ENCODE assay signal across 1 cellular context in genomic region chr2:10327896-10328666, GRCh38.
TF ChIP-seq lines count a peak whose summit lies in the region.

No MANE protein-coding gene starts in this region.

TF ChIP-seq in GM12878, 131 proteins besides CTCF, POLR2A, EP300 and RAD21:
- TF ChIP-seq, protein P1, sequence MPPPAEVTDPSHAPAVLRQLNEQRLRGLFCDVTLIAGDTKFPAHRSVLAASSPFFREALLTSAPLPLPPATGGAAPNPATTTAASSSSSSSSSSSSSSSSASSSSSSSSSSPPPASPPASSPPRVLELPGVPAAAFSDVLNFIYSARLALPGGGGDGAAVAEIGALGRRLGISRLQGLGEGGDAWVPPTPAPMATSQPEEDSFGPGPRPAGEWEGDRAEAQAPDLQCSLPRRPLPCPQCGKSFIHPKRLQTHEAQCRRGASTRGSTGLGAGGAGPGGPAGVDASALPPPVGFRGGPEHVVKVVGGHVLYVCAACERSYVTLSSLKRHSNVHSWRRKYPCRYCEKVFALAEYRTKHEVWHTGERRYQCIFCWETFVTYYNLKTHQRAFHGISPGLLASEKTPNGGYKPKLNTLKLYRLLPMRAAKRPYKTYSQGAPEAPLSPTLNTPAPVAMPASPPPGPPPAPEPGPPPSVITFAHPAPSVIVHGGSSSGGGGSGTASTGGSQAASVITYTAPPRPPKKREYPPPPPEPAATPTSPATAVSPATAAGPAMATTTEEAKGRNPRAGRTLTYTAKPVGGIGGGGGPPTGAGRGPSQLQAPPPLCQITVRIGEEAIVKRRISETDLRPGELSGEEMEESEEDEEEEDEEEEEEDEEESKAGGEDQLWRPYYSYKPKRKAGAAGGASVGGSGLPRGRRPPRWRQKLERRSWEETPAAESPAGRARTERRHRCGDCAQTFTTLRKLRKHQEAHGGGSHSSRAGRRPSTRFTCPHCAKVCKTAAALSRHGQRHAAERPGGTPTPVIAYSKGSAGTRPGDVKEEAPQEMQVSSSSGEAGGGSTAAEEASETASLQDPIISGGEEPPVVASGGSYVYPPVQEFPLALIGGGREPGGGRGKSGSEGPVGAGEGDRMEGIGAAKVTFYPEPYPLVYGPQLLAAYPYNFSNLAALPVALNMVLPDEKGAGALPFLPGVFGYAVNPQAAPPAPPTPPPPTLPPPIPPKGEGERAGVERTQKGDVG (CRISPR knock-in tag; IDR thresholded peaks at IDR 0.05), result no peak
- TF ChIP-seq, protein P2, sequence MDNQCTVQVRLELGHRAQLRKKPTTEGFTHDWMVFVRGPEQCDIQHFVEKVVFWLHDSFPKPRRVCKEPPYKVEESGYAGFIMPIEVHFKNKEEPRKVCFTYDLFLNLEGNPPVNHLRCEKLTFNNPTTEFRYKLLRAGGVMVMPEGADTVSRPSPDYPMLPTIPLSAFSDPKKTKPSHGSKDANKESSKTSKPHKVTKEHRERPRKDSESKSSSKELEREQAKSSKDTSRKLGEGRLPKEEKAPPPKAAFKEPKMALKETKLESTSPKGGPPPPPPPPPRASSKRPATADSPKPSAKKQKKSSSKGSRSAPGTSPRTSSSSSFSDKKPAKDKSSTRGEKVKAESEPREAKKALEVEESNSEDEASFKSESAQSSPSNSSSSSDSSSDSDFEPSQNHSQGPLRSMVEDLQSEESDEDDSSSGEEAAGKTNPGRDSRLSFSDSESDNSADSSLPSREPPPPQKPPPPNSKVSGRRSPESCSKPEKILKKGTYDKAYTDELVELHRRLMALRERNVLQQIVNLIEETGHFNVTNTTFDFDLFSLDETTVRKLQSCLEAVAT (IDR thresholded peaks at IDR 0.05), result no peak
- no peak for TF ChIP-seq CEBPB (IDR thresholded peaks at IDR 0.05; ENCODE audit: borderline replicate concordance in 1 of 2, low read depth in 2 of 2, low read length in 2 of 2)
- TF ChIP-seq POLR2AphosphoS5 (IDR thresholded peaks at IDR 0.05; ENCODE audit: low read length), result no peak
- no peak for TF ChIP-seq POU2F2 (IDR thresholded peaks at IDR 0.05; ENCODE audit: borderline replicate concordance, low read depth, low read length)
TF ChIP-seq in GM12878: peak in this region for 0.
